8 cellular contexts compared by ENCODE assay signal in genomic region chr2:218367415-218368149, GRCh38. TPM values are rescaled to one million over a fixed set of nuclear protein-coding genes. Genes with fewer than 3 reads are reported as not detected.
A peak's percentile ranks its signal among the peaks of the same experiment; 100 is the strongest.
DNase-seq lines count a peak whose midpoint lies in the region; ATAC-seq and TF ChIP-seq lines count a peak whose summit lies in the region.

No MANE protein-coding gene starts in this region.

- H3K27me3 Mint-ChIP-seq in CD4-positive, alpha-beta memory T cell: no peaks in the 10 kb centered on the region
- no peaks in the 10 kb centered on the region for H3K27me3 Mint-ChIP-seq in activated CD4-positive, alpha-beta T cell treated with anti-CD3 and anti-CD28 coated beads for 36 hours

- H3K27me3 ChIP-seq in CD4-positive, alpha-beta memory T cell (ENCODE audit: insufficient read depth, low read length): no peaks in the 10 kb centered on the region
- no peaks in the 10 kb centered on the region for H3K27me3 ChIP-seq in right lobe of liver

- H3K36me3 ChIP-seq in CD4-positive, alpha-beta memory T cell (ENCODE audit: insufficient read depth, low read length): no peaks in the 10 kb centered on the region
- no peaks in the 10 kb centered on the region for H3K36me3 ChIP-seq in right lobe of liver

- TF ChIP-seq CTCF in right lobe of liver (IDR thresholded peaks at IDR 0.05): peak in 2 of 4 donors; percentile 9 to 27

- peak overlapping the region; percentile 42 to 60 for H3K4me3 ChIP-seq in CD4-positive, alpha-beta memory T cell (ENCODE audit: low read length in 2 of 2)
- H3K4me3 ChIP-seq in right lobe of liver: peak overlapping the region; percentile 64 to 75 (median 67)

- peak; percentile 64 to 74 (median 71) for DNase-seq in CD4-positive, alpha-beta memory T cell
- DNase-seq in HuH-7 (ENCODE audit: low spot score) (peak; percentile 94), right lobe of liver (peak; percentile 95 to 96 (median 96)), NCI-H1694 (lab: John Stamatoyannopoulos, UW) (no peak)
- peak; percentile 80 for DNase-seq in activated CD4-positive, alpha-beta T cell treated with anti-CD3 and anti-CD28 coated beads for 36 hours
- DNase-seq in stimulated activated CD4-positive, alpha-beta T cell treated with anti-CD3 and anti-CD28 coated beads, Interleukin-4, amount 100 ng/mL, for 4 hours: peak; percentile 52 to 63

- peak; percentile 98 for ATAC-seq in GM21381 (IDR thresholded peaks at IDR 0.05; ENCODE audit: unreplicated experiment)
- ATAC-seq in activated CD4-positive, alpha-beta T cell treated with anti-CD3 and anti-CD28 coated beads for 36 hours: peak; percentile 96
- peak; percentile 92 to 96 (median 94) for ATAC-seq in right lobe of liver

- POLR2A ChIA-PET in CD4-positive, alpha-beta memory T cell (lab: Charles Lee; ENCODE audit: partially characterized antibody): interaction anchor here (0.8 to 1.9 kb wide), 11 partner anchors 25 to 97 kb away, joined by 3 to 17 read pairs (median 5); partner anchors contain the start of genes AAMP, CTDSP1 and PNKD
- POLR2A ChIA-PET in activated CD4-positive, alpha-beta T cell treated with anti-CD3 and anti-CD28 coated beads for 36 hours (lab: Charles Lee): no interaction called here

- peaks cover 0 to 3% of the 10 kb centered on the region in 2 donors for H3K9me3 ChIP-seq in CD4-positive, alpha-beta memory T cell (ENCODE audit: control insufficient read depth in 1 of 2, low read length in 2 of 2)
- H3K9me3 ChIP-seq in right lobe of liver: no peaks in the 10 kb centered on the region

- peaks cover 0 to 3% (median 0%) of the 10 kb centered on the region in 8 donors for H3K9me3 Mint-ChIP-seq in CD4-positive, alpha-beta memory T cell
- no peaks in the 10 kb centered on the region for H3K9me3 Mint-ChIP-seq in activated CD4-positive, alpha-beta T cell treated with anti-CD3 and anti-CD28 coated beads for 36 hours (ENCODE audit: low read depth)

- WGBS in right lobe of liver (ENCODE audit: insufficient coverage, low coverage, low lambda C conversion rate, missing lambda C conversion rate): 4% methylated on average over 9 of the region's 60 CpGs

- H3K4me1 ChIP-seq in CD4-positive, alpha-beta memory T cell (ENCODE audit: insufficient read depth, low read length): peaks cover 28% of the 10 kb centered on the region
- peaks cover 0 to 10% (median 0%) of the 10 kb centered on the region in 4 donors for H3K4me1 ChIP-seq in right lobe of liver

- peak overlapping the region; percentile 84 to 96 (median 90) for H3K27ac Mint-ChIP-seq in CD4-positive, alpha-beta memory T cell
- peak overlapping the region; percentile 67 for H3K27ac Mint-ChIP-seq in activated CD4-positive, alpha-beta T cell treated with anti-CD3 and anti-CD28 coated beads for 36 hours

- peak overlapping the region; percentile 42 for H3K27ac ChIP-seq in CD4-positive, alpha-beta memory T cell (ENCODE audit: low read depth, low read length)
- peak overlapping the region; percentile 84 for H3K27ac ChIP-seq in cingulate gyrus (ENCODE audit: low read depth, low read length)
- H3K27ac ChIP-seq in right lobe of liver: peak overlapping the region; percentile 89 to 97 (median 94)

- intact Hi-C loops in CD4-positive, alpha-beta memory T cell (cut with micrococcal nuclease): loop anchor here (1.0 to 5.0 kb wide), 2 partner anchors 11 to 50 kb away; partner anchors contain the start of gene CATIP
- intact Hi-C loops in activated CD4-positive, alpha-beta T cell treated with anti-CD3 and anti-CD28 coated beads for 36 hours (cut with DNase I, micrococcal nuclease): loop anchor here in 1 of 2 experiments (1.0 kb wide), 1 partner anchor 29 kb away; no protein-coding TSS in a partner anchor
- intact Hi-C loops in right lobe of liver (cut with DNase I): no loop called here

- peaks cover 13 to 33% (median 25%) of the 10 kb centered on the region in 4 donors for H3K4me1 Mint-ChIP-seq in CD4-positive, alpha-beta memory T cell
- peaks cover 20% of the 10 kb centered on the region for H3K4me1 Mint-ChIP-seq in activated CD4-positive, alpha-beta T cell treated with anti-CD3 and anti-CD28 coated beads for 36 hours

- CTCF ChIA-PET in CD4-positive, alpha-beta memory T cell (lab: Charles Lee; ENCODE audit: partially characterized antibody): interaction anchor here (0.8 to 1.5 kb wide), 7 partner anchors 11 to 96 kb away, joined by 3 to 17 read pairs (median 4); partner anchors contain the start of genes CATIP and TMBIM1
- CTCF ChIA-PET in activated CD4-positive, alpha-beta T cell treated with anti-CD3 and anti-CD28 coated beads for 36 hours (lab: Charles Lee): interaction anchor here (0.7 to 1.2 kb wide), 4 partner anchors 41 to 97 kb away, joined by 3 to 6 read pairs (median 4); partner anchors contain the start of genes AAMP and PNKD

- H3K36me3 Mint-ChIP-seq in CD4-positive, alpha-beta memory T cell: no peaks in the 10 kb centered on the region
- H3K36me3 Mint-ChIP-seq in activated CD4-positive, alpha-beta T cell treated with anti-CD3 and anti-CD28 coated beads for 36 hours (ENCODE audit: low read depth): no peaks in the 10 kb centered on the region

- peak; percentile 98 for TF ChIP-seq POLR2A in right lobe of liver (IDR thresholded peaks at IDR 0.05)

- H3K4me3 Mint-ChIP-seq in CD4-positive, alpha-beta memory T cell: peak overlapping the region; percentile 74 to 89 (median 82)
- peak overlapping the region; percentile 72 for H3K4me3 Mint-ChIP-seq in activated CD4-positive, alpha-beta T cell treated with anti-CD3 and anti-CD28 coated beads for 36 hours

RNA-seq across cellular contexts. Expression of gene CATIP, which starts 10.9 kb away (rescaled TPM):
- not detected for total RNA-seq in CD4-positive, alpha-beta memory T cell
- polyA plus RNA-seq in CD4-positive, alpha-beta memory T cell: not detected
- total RNA-seq in activated CD4-positive, alpha-beta T cell treated with anti-CD3 and anti-CD28 coated beads for 36 hours: not detected
- total RNA-seq in right lobe of liver: not detected

RNA-seq across cellular contexts. Expression of gene SLC11A1, which starts 14.5 kb away (rescaled TPM):
- total RNA-seq in CD4-positive, alpha-beta memory T cell: 1 to 10 TPM; 1.3 to 1.9 TPM
- polyA plus RNA-seq in CD4-positive, alpha-beta memory T cell: under 1 TPM; 0.37 to 0.92 TPM
- total RNA-seq in activated CD4-positive, alpha-beta T cell treated with anti-CD3 and anti-CD28 coated beads for 36 hours: under 1 TPM; 0.05 to 0.09 TPM
- total RNA-seq in right lobe of liver: 10 to 100 TPM in 3 of 6 experiments, 1 to 10 TPM in 3; 4.2 to 13.2 (median 11.0) TPM

RNA-seq across cellular contexts. Expression of gene CTDSP1, which starts 32.1 kb away (rescaled TPM):
- total RNA-seq in CD4-positive, alpha-beta memory T cell: 100 to 1,000 TPM; 182 to 183 TPM
- polyA plus RNA-seq in CD4-positive, alpha-beta memory T cell: 10 to 100 TPM; 26.4 to 37.7 TPM
- 10 to 100 TPM; 57.7 to 65.4 TPM for total RNA-seq in activated CD4-positive, alpha-beta T cell treated with anti-CD3 and anti-CD28 coated beads for 36 hours
- 10 to 100 TPM; 55.1 to 95.9 (median 75.6) TPM for total RNA-seq in right lobe of liver

RNA-seq across cellular contexts. Expression of gene VIL1, which starts 51.3 kb away (rescaled TPM):
- total RNA-seq in CD4-positive, alpha-beta memory T cell: not detected
- polyA plus RNA-seq in CD4-positive, alpha-beta memory T cell: not detected
- not detected for total RNA-seq in activated CD4-positive, alpha-beta T cell treated with anti-CD3 and anti-CD28 coated beads for 36 hours
- total RNA-seq in right lobe of liver: 100 to 1,000 TPM in 1 of 6 experiments, 10 to 100 TPM in 2, 1 to 10 TPM in 3; 2.1 to 118 (median 19.1) TPM

Comparison
In these comparisons a context has a peak if more than half of its experiments do, and no peak if none do; other contexts are left out.
1. H3K27ac ChIP-seq: peak in every context shown above with its lines; median percentile 94 in right lobe of liver; 84 in cingulate gyrus; 42 in CD4-positive, alpha-beta memory T cell.